Comparison of ENCODE assay signal across 1 cellular context in genomic region chr15:36970522-36970921, GRCh38.
TF ChIP-seq lines count a peak whose summit lies in the region.

No MANE protein-coding gene starts in this region.

TF ChIP-seq in HepG2, 621 proteins besides CTCF, POLR2A, EP300 and RAD21 (continued from another document):
- TF ChIP-seq, protein P1, sequence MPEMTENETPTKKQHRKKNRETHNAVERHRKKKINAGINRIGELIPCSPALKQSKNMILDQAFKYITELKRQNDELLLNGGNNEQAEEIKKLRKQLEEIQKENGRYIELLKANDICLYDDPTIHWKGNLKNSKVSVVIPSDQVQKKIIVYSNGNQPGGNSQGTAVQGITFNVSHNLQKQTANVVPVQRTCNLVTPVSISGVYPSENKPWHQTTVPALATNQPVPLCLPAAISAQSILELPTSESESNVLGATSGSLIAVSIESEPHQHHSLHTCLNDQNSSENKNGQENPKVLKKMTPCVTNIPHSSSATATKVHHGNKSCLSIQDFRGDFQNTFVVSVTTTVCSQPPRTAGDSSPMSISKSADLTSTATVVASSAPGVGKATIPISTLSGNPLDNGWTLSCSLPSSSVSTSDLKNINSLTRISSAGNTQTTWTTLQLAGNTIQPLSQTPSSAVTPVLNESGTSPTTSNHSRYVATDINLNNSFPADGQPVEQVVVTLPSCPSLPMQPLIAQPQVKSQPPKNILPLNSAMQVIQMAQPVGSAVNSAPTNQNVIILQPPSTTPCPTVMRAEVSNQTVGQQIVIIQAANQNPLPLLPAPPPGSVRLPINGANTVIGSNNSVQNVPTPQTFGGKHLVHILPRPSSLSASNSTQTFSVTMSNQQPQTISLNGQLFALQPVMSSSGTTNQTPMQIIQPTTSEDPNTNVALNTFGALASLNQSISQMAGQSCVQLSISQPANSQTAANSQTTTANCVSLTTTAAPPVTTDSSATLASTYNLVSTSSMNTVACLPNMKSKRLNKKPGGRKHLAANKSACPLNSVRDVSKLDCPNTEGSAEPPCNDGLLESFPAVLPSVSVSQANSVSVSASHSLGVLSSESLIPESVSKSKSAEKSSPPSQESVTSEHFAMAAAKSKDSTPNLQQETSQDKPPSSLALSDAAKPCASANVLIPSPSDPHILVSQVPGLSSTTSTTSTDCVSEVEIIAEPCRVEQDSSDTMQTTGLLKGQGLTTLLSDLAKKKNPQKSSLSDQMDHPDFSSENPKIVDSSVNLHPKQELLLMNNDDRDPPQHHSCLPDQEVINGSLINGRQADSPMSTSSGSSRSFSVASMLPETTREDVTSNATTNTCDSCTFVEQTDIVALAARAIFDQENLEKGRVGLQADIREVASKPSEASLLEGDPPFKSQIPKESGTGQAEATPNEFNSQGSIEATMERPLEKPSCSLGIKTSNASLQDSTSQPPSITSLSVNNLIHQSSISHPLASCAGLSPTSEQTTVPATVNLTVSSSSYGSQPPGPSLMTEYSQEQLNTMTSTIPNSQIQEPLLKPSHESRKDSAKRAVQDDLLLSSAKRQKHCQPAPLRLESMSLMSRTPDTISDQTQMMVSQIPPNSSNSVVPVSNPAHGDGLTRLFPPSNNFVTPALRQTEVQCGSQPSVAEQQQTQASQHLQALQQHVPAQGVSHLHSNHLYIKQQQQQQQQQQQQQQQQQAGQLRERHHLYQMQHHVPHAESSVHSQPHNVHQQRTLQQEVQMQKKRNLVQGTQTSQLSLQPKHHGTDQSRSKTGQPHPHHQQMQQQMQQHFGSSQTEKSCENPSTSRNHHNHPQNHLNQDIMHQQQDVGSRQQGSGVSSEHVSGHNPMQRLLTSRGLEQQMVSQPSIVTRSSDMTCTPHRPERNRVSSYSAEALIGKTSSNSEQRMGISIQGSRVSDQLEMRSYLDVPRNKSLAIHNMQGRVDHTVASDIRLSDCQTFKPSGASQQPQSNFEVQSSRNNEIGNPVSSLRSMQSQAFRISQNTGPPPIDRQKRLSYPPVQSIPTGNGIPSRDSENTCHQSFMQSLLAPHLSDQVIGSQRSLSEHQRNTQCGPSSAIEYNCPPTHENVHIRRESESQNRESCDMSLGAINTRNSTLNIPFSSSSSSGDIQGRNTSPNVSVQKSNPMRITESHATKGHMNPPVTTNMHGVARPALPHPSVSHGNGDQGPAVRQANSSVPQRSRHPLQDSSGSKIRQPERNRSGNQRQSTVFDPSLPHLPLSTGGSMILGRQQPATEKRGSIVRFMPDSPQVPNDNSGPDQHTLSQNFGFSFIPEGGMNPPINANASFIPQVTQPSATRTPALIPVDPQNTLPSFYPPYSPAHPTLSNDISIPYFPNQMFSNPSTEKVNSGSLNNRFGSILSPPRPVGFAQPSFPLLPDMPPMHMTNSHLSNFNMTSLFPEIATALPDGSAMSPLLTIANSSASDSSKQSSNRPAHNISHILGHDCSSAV (CRISPR knock-in tag; IDR thresholded peaks at IDR 0.05; ENCODE audit: borderline replicate concordance) = no peak
- TF ChIP-seq ETS1 (CRISPR knock-in tag; IDR thresholded peaks at IDR 0.05) = no peak
- no peak for TF ChIP-seq ZNF564 (CRISPR knock-in tag; IDR thresholded peaks at IDR 0.05)
- TF ChIP-seq SMAD9 (CRISPR knock-in tag; IDR thresholded peaks at IDR 0.05) = no peak
